In genomic region chr1:69569983-69570755, GRCh38 we compare ENCODE assay signal across 13 cellular contexts. TPM values are rescaled to one million over a fixed set of nuclear protein-coding genes. Genes with fewer than 3 reads are reported as not detected.
DNase-seq lines count a peak whose midpoint lies in the region; FAIRE-seq and TF ChIP-seq lines count a peak whose summit lies in the region.
"Had no signal": no experiment of that assay in that cellular context is flagged by ENCODE, and none has a peak within 500 bp of the region (broad histone marks: within the 10 kb centered on the region; RNA-seq: fewer than 3 reads in every experiment).

No MANE protein-coding gene starts in this region.

- H3K4me3 ChIP-seq in brain microvascular endothelial cell (ENCODE audit: low read depth, low read length) (peak overlapping the region; percentile 36), keratinocyte (ENCODE audit: control insufficient read depth in 2 of 3, extremely low read depth in 1 of 3, insufficient read depth in 2 of 3, low read depth in 1 of 3, low read length in 3 of 3) (peak overlapping the region in 2 of 3 experiments; percentile 28 to 70), sigmoid colon (peak overlapping the region in 3 of 4 donors; percentile 50 to 68 (median 63))
- H3K4me3 ChIP-seq: SJCRH30 had no signal

- no peaks in the 10 kb centered on the region for H3K79me2 ChIP-seq in keratinocyte (ENCODE audit: control insufficient read depth, insufficient read depth, low read length)

- peaks cover 15% of the 10 kb centered on the region for H3K4me1 ChIP-seq in keratinocyte (ENCODE audit: control insufficient read depth, extremely low read depth, insufficient read depth, low read length)
- H3K4me1 ChIP-seq in sigmoid colon: peaks cover 0 to 26% (median 22%) of the 10 kb centered on the region in 4 donors
- H3K4me1 ChIP-seq: SJCRH30 had no signal

- FAIRE-seq in keratinocyte (lab: Jason Lieb, UNC): peak; percentile 43

- H3K4me2 ChIP-seq in keratinocyte (ENCODE audit: control insufficient read depth, extremely low read depth, insufficient read depth, low read depth, low read length): peak overlapping the region; percentile 91

- H3K27ac ChIP-seq in brain microvascular endothelial cell (no peak overlapping the region), keratinocyte (ENCODE audit: control insufficient read depth, insufficient read depth, low read length) (no peak overlapping the region), sigmoid colon (no peak overlapping the region)
- H3K27ac ChIP-seq: SJCRH30 had no signal

- TF ChIP-seq EP300 in sigmoid colon (IDR thresholded peaks at IDR 0.05): no peak

- no peak for TF ChIP-seq POLR2A in sigmoid colon (IDR thresholded peaks at IDR 0.05)

- H3K36me3 ChIP-seq in brain microvascular endothelial cell (replicated peaks) (no peaks in the 10 kb centered on the region), keratinocyte (ENCODE audit: control insufficient read depth in 2 of 2, extremely low read depth in 1 of 2, insufficient read depth in 2 of 2, low read length in 2 of 2) (no peaks in the 10 kb centered on the region), sigmoid colon (no peaks in the 10 kb centered on the region)
- H3K36me3 ChIP-seq: SJCRH30 had no signal

- dilution Hi-C loops in keratinocyte (cut with MboI; ENCODE audit: extremely low pct_ligation_motif_present, low sequenced_read_pairs): no loop called here

- H4K20me1 ChIP-seq in keratinocyte (ENCODE audit: control insufficient read depth, extremely low read depth, insufficient read depth, low read length): no peaks in the 10 kb centered on the region

- no peak overlapping the region for H3K9ac ChIP-seq in keratinocyte (ENCODE audit: control insufficient read depth, extremely low read depth, insufficient read depth, low read length)

- 13 to 27% methylated on average over 21 of the region's 21 CpGs for WGBS in sigmoid colon, 2 donors

- intact Hi-C loops in sigmoid colon (cut with DNase I): no loop called here

- H3K27me3 ChIP-seq in brain microvascular endothelial cell (replicated peaks): peaks cover 13% of the 10 kb centered on the region
- peaks cover 18% of the 10 kb centered on the region for H3K27me3 ChIP-seq in keratinocyte (ENCODE audit: control insufficient read depth, extremely low read depth, insufficient read depth, low read length)
- peaks cover 0 to 33% (median 6%) of the 10 kb centered on the region in 3 donors for H3K27me3 ChIP-seq in sigmoid colon

- DNase-seq in NCI-H2029 treated with DMSO at 0.1 percent for 48 hours (lab: John Stamatoyannopoulos, UW) (peak; percentile 40), brain microvascular endothelial cell (peak; percentile 43), keratinocyte (ENCODE audit: low read depth, low spot score) (no peak), sigmoid colon (no peak), occipital lobe (lab: John Stamatoyannopoulos, UW) (no peak), NCI-H1105 (lab: John Stamatoyannopoulos, UW) (no peak)
- no peak for DNase-seq in activated CD8-positive, alpha-beta memory T cell treated with anti-CD3 and anti-CD28 coated beads, Interleukin-2, amount 50 U/mL, for 48 hours
- DNase-seq: DMS153; effector CD4-positive, alpha-beta T cell; left colon; NCI-H2171; SJCRH30 had no signal

- TF ChIP-seq CTCF in brain microvascular endothelial cell (IDR thresholded peaks at IDR 0.05; ENCODE audit: low read depth, low read length, missing control alignments): no peak
- TF ChIP-seq CTCF in keratinocyte (optimal IDR thresholded peaks at IDR 0.05 in 1 of 3, IDR thresholded peaks at IDR 0.05 in 1 of 3, conservative IDR thresholded peaks at IDR 0.05 in 1 of 3; ENCODE audit: extremely low read depth in 1 of 3, insufficient read depth in 2 of 3, low read length in 3 of 3): no peak
- no peak for TF ChIP-seq CTCF in sigmoid colon (IDR thresholded peaks at IDR 0.05)

- in situ Hi-C loops in brain microvascular endothelial cell (cut with HindIII; ENCODE audit: low pct_ligation_motif_present, low sequenced_read_pairs): no loop called here

- no peaks in the 10 kb centered on the region for H3K9me1 ChIP-seq in keratinocyte (ENCODE audit: control insufficient read depth, extremely low read depth, insufficient read depth, low read length)

- H2AFZ ChIP-seq in keratinocyte (ENCODE audit: control insufficient read depth, low read length): no peak overlapping the region

- H3K9me3 ChIP-seq in keratinocyte (ENCODE audit: control insufficient read depth, low read depth, low read length): no peaks in the 10 kb centered on the region
- H3K9me3 ChIP-seq in sigmoid colon: no peaks in the 10 kb centered on the region
- H3K9me3 ChIP-seq: SJCRH30 had no signal

RNA-seq across cellular contexts. Expression of gene LRRC7, which starts 2.4 kb away (rescaled TPM):
- polyA plus RNA-seq in keratinocyte: 0.28 to 0.35 TPM (median 0.33 TPM) in 3 replicates
- not detected for polyA plus RNA-seq in keratinocyte (2011; ENCODE audit: low read depth)
- 0.14 and 0.28 TPM in 2 replicates for polyA plus RNA-seq in keratinocyte (2011; cell fraction: cytosol; rRNA removed)
- 0.36 and 0.96 TPM in 2 replicates for polyA plus RNA-seq in keratinocyte (2011; cell fraction: nucleus; rRNA removed)
- 0.08 and 0.31 TPM in 2 replicates for polyA plus RNA-seq in keratinocyte (2012; ENCODE audit: low replicate concordance)
- polyA minus RNA-seq in keratinocyte: 0.07 to 0.49 TPM (median 0.29 TPM) in 3 replicates
- polyA minus RNA-seq in keratinocyte (2011; cell fraction: cytosol; rRNA and poly(A)+ RNA removed): not detected
- 0.84 and 1.8 TPM in 2 replicates for polyA minus RNA-seq in keratinocyte (2011; cell fraction: nucleus; rRNA and poly(A)+ RNA removed)
- 1 to 10 TPM in 2 of 4 donors, under 1 TPM in 2; 0.16 to 1.9 (median 0.92) TPM for total RNA-seq in sigmoid colon
- polyA plus RNA-seq in sigmoid colon: under 1 TPM in 1 of 3 donors, not detected in 2; 0.20 TPM
- 303 TPM for total RNA-seq in occipital lobe
- total RNA-seq: activated T-helper 2 cell treated with anti-CD3 and anti-CD28 coated beads, Interferon-gamma antibody, Interleukin-2, Interleukin-4, amounts not matched to agents 10 μg/mL and 5 μg/mL and 100 μg/mL, durations not matched to agents 14 hours and 24 hours and 36 hours had no signal

Comparison
In these comparisons a context has a peak if more than half of its experiments do, and no peak if none do; other contexts are left out.
1. DNase-seq: peak in NCI-H2029 treated with DMSO at 0.1 percent for 48 hours (single experiment) and brain microvascular endothelial cell (single experiment); none in keratinocyte (single experiment), sigmoid colon (single experiment), occipital lobe (single experiment), NCI-H1105 (single experiment) and activated CD8-positive, alpha-beta memory T cell treated with anti-CD3 and anti-CD28 coated beads, Interleukin-2, amount 50 U/mL, for 48 hours (single experiment).
2. RNA of gene LRRC7, which starts 2.4 kb away (total RNA-seq): 303 TPM in occipital lobe (single experiment); 0.16 to 1.9 TPM in sigmoid colon; every median in the first group is over 100 times any median in the second.
3. Peak in every context shown above with its lines, with median percentiles within 50 percentile points of each other: H3K4me3 ChIP-seq.